In the genomic region with DNA sequence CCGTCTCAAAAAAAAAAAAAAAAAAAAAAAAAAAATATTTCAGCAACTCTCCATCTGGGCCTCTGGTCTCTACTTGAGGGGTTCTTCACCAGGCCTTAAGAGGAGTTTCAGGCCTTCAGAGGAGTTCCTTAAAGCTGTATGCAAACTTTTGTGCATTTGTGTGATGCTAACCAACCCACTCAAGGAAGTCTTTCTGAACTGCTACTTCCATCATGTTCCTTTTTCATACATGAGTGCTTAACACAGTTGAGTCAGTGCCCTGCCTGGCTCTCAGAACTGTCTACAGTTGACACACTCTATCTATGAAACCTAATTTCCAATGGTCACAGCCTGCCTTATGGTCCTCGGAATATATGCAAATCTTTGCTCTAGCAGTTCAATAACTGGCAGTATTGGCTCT, we compare ENCODE assay signal across 13 cellular contexts.
A peak's percentile ranks its signal among the peaks of the same experiment; 100 is the strongest.
DNase-seq lines count a peak whose midpoint lies in the region; ATAC-seq and TF ChIP-seq lines count a peak whose summit lies in the region.
"Had no signal": no experiment of that assay in that cellular context is flagged by ENCODE, and none has a peak within 500 bp of the region (broad histone marks: within the 10 kb centered on the region; RNA-seq: fewer than 3 reads in every experiment).

No MANE protein-coding gene starts in this region.

- H3K9me3 ChIP-seq in mucosa of descending colon (no peaks in the 10 kb centered on the region), aorta (ENCODE audit: control insufficient read depth, low read length) (no peaks in the 10 kb centered on the region)
- H3K9me3 ChIP-seq: ovary, testis had no signal

- no peak overlapping the region for H3K27ac Mint-ChIP-seq in activated naive CD4-positive, alpha-beta T cell treated with anti-CD3 and anti-CD28 coated beads for 36 hours

- no peaks in the 10 kb centered on the region for H3K9me3 Mint-ChIP-seq in activated naive CD4-positive, alpha-beta T cell treated with anti-CD3 and anti-CD28 coated beads for 36 hours

- H3K36me3 Mint-ChIP-seq in activated naive CD4-positive, alpha-beta T cell treated with anti-CD3 and anti-CD28 coated beads for 36 hours (ENCODE audit: low read depth) = no peaks in the 10 kb centered on the region

- TF ChIP-seq CTCF in mucosa of descending colon (IDR thresholded peaks at IDR 0.05) = no peak

- WGBS in aorta, 2 donors = 89 to 96% methylated on average over 1 of the region's 2 CpGs

- H3K36me3 ChIP-seq in mucosa of descending colon (ENCODE audit: low read depth) = no peaks in the 10 kb centered on the region
- no peaks in the 10 kb centered on the region for H3K36me3 ChIP-seq in aorta (ENCODE audit: control insufficient read depth in 1 of 2, insufficient read depth in 2 of 2, low read length in 1 of 2)
- H3K36me3 ChIP-seq: ovary had no signal

- H3K4me1 Mint-ChIP-seq in activated naive CD4-positive, alpha-beta T cell treated with anti-CD3 and anti-CD28 coated beads for 36 hours (ENCODE audit: low read depth) = peaks cover 4% of the 10 kb centered on the region

- H3K27ac ChIP-seq in aorta (ENCODE audit: low read depth in 1 of 2, low read length in 2 of 2) = peak overlapping the region in 1 of 2 donors; percentile 2

- H3K4me3 Mint-ChIP-seq in activated naive CD4-positive, alpha-beta T cell treated with anti-CD3 and anti-CD28 coated beads for 36 hours = no peak overlapping the region

- H3K27me3 ChIP-seq in aorta (ENCODE audit: control insufficient read depth in 1 of 2, insufficient read depth in 2 of 2, low read length in 1 of 2) = no peaks in the 10 kb centered on the region
- H3K27me3 ChIP-seq: ovary, testis had no signal

- H3K4me1 ChIP-seq in mucosa of descending colon (ENCODE audit: low read depth) = no peaks in the 10 kb centered on the region
- peaks cover 5 to 10% of the 10 kb centered on the region in 2 donors for H3K4me1 ChIP-seq in aorta (ENCODE audit: control insufficient read depth in 1 of 2, insufficient read depth in 2 of 2, low read length in 2 of 2)
- H3K4me1 ChIP-seq: testis had no signal

- peaks cover 15% of the 10 kb centered on the region for H3K27me3 Mint-ChIP-seq in activated naive CD4-positive, alpha-beta T cell treated with anti-CD3 and anti-CD28 coated beads for 36 hours (ENCODE audit: low read depth)

- ATAC-seq in GM18867 (IDR thresholded peaks at IDR 0.05; ENCODE audit: unreplicated experiment) (peak; percentile 40), GM21723 (IDR thresholded peaks at IDR 0.05; ENCODE audit: unreplicated experiment) (peak; percentile 36), HG03378 (IDR thresholded peaks at IDR 0.05; ENCODE audit: unreplicated experiment) (peak; percentile 50), mucosa of descending colon (peak; percentile 35), aorta (ENCODE audit: low FRiP score) (no peak)

- H3K4me3 ChIP-seq in mucosa of descending colon = no peak overlapping the region
- no peak overlapping the region for H3K4me3 ChIP-seq in aorta (ENCODE audit: low read length in 2 of 2)
- H3K4me3 ChIP-seq: ovary, testis had no signal

- CTCF ChIA-PET in activated naive CD4-positive, alpha-beta T cell treated with anti-CD3 and anti-CD28 coated beads for 36 hours (lab: Charles Lee) = no interaction called here

- no peak for DNase-seq in mucosa of descending colon
- no peak for DNase-seq in COR-L47 (lab: John Stamatoyannopoulos, UW)
- no peak for DNase-seq in aorta
- no peak for DNase-seq in activated naive CD4-positive, alpha-beta T cell treated with anti-CD3 and anti-CD28 coated beads for 36 hours
- DNase-seq in islet precursor cell = no peak
- DNase-seq: activated gamma-delta T cell; ovary; Right ventricle myocardium superior; stimulated activated CD4-positive, alpha-beta T cell treated with anti-CD3 and anti-CD28 coated beads, Interleukin-4, amount 100 ng/mL, for 4 hours; testis had no signal

- intact Hi-C loops in mucosa of descending colon (cut with DNase I, micrococcal nuclease) (no loop called here), aorta (cut with DNase I) (loop anchor here (10.0 kb wide), 1 partner anchor 348 kb away; no protein-coding TSS in a partner anchor)
- intact Hi-C loops in activated naive CD4-positive, alpha-beta T cell treated with anti-CD3 and anti-CD28 coated beads for 36 hours (cut with micrococcal nuclease) = no loop called here

Comparison
In these comparisons a context has a peak if more than half of its experiments do, and no peak if none do; other contexts are left out.
1. intact Hi-C loops: an anchor here in aorta (10.0 kb wide); none called in mucosa of descending colon and activated naive CD4-positive, alpha-beta T cell treated with anti-CD3 and anti-CD28 coated beads for 36 hours.